ENCODE assay signal across 23 cellular contexts in genomic region chr7:30812676-30813075, GRCh38. TPM values are rescaled to one million over a fixed set of nuclear protein-coding genes. Genes with fewer than 3 reads are reported as not detected.
"Had no signal": no experiment of that assay in that cellular context is flagged by ENCODE, and none has a peak within 500 bp of the region (broad histone marks: within the 10 kb centered on the region; RNA-seq: fewer than 3 reads in every experiment).

No MANE protein-coding gene starts in this region.

- H3K4me3 ChIP-seq: MG63, Peyer's patch, SJSA1 had no signal

- H3K4me1 ChIP-seq: SJSA1 had no signal

- H3K9me3 ChIP-seq: MG63, Peyer's patch, SJSA1 had no signal

- H3K27ac ChIP-seq: KMS-11, SJSA1 had no signal

- ATAC-seq: activated CD8-positive, alpha-beta T cell treated with anti-CD3 and anti-CD28 coated beads, Interleukin-2, amount 10 ng/mL, durations not matched to agents 7 days and 5 days; HepG2; SK-N-SH treated with all-trans-retinoic acid at 6 μM for 48 hours had no signal

- DNase-seq: activated CD4-positive, alpha-beta T cell treated with anti-CD3 and anti-CD28 coated beads for 48 hours; activated CD4-positive, alpha-beta T cell treated with anti-CD3 and anti-CD28 coated beads, Interleukin-2, amount 50 U/mL, for 4 hours; activated CD4-positive, CD25-positive, alpha-beta regulatory T cell treated with anti-CD3 and anti-CD28 coated beads, Interleukin-2, amount 50 U/mL, for 72 hours; activated CD8-positive, alpha-beta memory T cell treated with anti-CD3 and anti-CD28 coated beads, Interleukin-2, amount 50 U/mL, for 48 hours; activated CD8-positive, alpha-beta T cell treated with anti-CD3 and anti-CD28 coated beads, Interleukin-2, amount 10 ng/mL, durations not matched to agents 7 days and 5 days; activated naive CD4-positive, alpha-beta T cell treated with anti-CD3 and anti-CD28 coated beads, Interleukin-2, amount 50 U/mL, for 16 hours; activated naive CD8-positive, alpha-beta T cell treated with anti-CD3 and anti-CD28 coated beads, Interleukin-2, amount 10 ng/mL, durations not matched to agents 7 days and 5 days; activated T-cell treated with anti-CD3 and anti-CD28 coated beads, Interleukin-2, amount 50 U/mL, for 1 hour; MG63; MV-4-11; NCI-H1105; NCI-H1436; NCI-H1694 treated with DMSO at 0.1 percent for 48 hours; NCI-H2029 treated with DMSO at 0.1 percent for 48 hours; NCI-H446; NCI-H524; Peyer's patch; SHP77; SW 1271 had no signal

- H3K27me3 ChIP-seq: MG63, Peyer's patch had no signal

- H3K36me3 ChIP-seq: MG63, Peyer's patch, SJSA1 had no signal

RNA-seq across cellular contexts. Expression of gene MINDY4, which starts 41.5 kb away (rescaled TPM):
- total RNA-seq: HepG2 had no signal
- polyA plus RNA-seq: HepG2 had no signal
